In the genomic region with DNA sequence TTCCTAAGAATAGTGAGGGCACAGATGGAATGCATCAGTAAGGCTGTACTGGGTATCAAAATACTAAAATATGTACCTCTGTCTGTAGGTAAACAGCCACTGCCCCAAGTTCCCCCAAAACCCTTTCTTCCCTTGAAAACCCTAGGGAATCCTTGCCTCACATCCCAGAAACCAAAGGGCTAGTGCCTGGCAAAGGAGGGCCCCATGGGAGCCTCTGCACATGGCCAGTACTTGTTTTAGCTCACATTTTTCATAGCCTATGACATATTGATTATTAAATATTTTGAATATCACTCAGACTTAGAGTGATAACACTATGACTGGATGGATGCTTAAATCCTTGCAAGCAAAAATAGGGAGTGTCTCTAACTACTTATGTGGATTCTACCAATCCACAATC, we compare ENCODE assay signal across 25 cellular contexts.
"Had no signal": no experiment of that assay in that cellular context is flagged by ENCODE, and none has a peak within 500 bp of the region (broad histone marks: within the 10 kb centered on the region; RNA-seq: fewer than 3 reads in every experiment).

No MANE protein-coding gene starts in this region.

- H3K4me3 ChIP-seq: right atrium auricular region, testis had no signal

- H3K27me3 ChIP-seq: right atrium auricular region, testis had no signal

- H3K9me3 ChIP-seq: right atrium auricular region, testis had no signal

- H3K36me3 ChIP-seq: right atrium auricular region had no signal

- DNase-seq: activated CD4-positive, alpha-beta memory T cell treated with anti-CD3 and anti-CD28 coated beads, Interleukin-2, amount 10 ng/mL, durations not matched to agents 7 days and 5 days; activated CD4-positive, alpha-beta T cell treated with anti-CD3 and anti-CD28 coated beads for 1 hour; activated CD4-positive, alpha-beta T cell treated with anti-CD3 and anti-CD28 coated beads, Interleukin-2, amount 10 ng/mL, durations not matched to agents 7 days and 5 days; activated CD8-positive, alpha-beta memory T cell treated with anti-CD3 and anti-CD28 coated beads, Interleukin-2, amount 50 U/mL, for 48 hours; activated gamma-delta T cell; activated naive CD4-positive, alpha-beta T cell treated with anti-CD3 and anti-CD28 coated beads, Interleukin-2, amount 10 ng/mL, durations not matched to agents 7 days and 5 days; activated naive CD8-positive, alpha-beta T cell treated with anti-CD3 and anti-CD28 coated beads, Interleukin-2, amount 10 ng/mL, durations not matched to agents 7 days and 5 days; activated T-cell treated with anti-CD3 and anti-CD28 coated beads, Interleukin-2, amount 50 U/mL, for 24 hours; effector CD8-positive, alpha-beta T cell; head of caudate nucleus; hypothalamus; immature natural killer cell; kidney; left colon; naive B cell; occipital lobe; stimulated activated CD4-positive, alpha-beta T cell treated with anti-CD3 and anti-CD28 coated beads, Interleukin-4, amount 100 ng/mL, for 1 hour; stimulated activated naive CD8-positive, alpha-beta T cell treated with anti-CD3 and anti-CD28 coated beads, Interleukin-15, Interleukin-2, amounts not matched to agents 100 U/mL and 50 U/mL, for 24 hours; SW 1271; T-helper 9 cell; testis had no signal

- H3K27ac ChIP-seq: right atrium auricular region, testis had no signal

- FAIRE-seq: bronchial epithelial cell, colon, kidney, TTC549 had no signal
